In genomic region chr22:49764151-49764581, GRCh38 we compare ENCODE assay signal across 17 cellular contexts.
DNase-seq lines count a peak whose midpoint lies in the region; ATAC-seq, FAIRE-seq and TF ChIP-seq lines count a peak whose summit lies in the region.
"Had no signal": no experiment of that assay in that cellular context is flagged by ENCODE, and none has a peak within 500 bp of the region (broad histone marks: within the 10 kb centered on the region; RNA-seq: fewer than 3 reads in every experiment).

No MANE protein-coding gene starts in this region.

- no peak for FAIRE-seq in D721Med (lab: Jason Lieb, UNC)

- no peak for TF ChIP-seq CTCF in fibroblast of mammary gland (conservative IDR thresholded peaks at IDR 0.05; ENCODE audit: control insufficient read depth, insufficient read depth, low read depth, low read length)
- TF ChIP-seq CTCF in D721Med (IDR thresholded peaks at IDR 0.05; ENCODE audit: insufficient read depth, missing control alignments): no peak

- no peak for ATAC-seq in activated T-cell treated with anti-CD3 and anti-CD28 coated beads, Interleukin-2, amount 50 U/mL, for 4 hours
- no peak for ATAC-seq in activated T-cell treated with anti-CD3 and anti-CD28 coated beads, Interleukin-2, amount 50 U/mL, for 72 hours (replicated peaks in 1 of 2)
- ATAC-seq in sciatic nerve: no peak

- peaks cover 11% of the 10 kb centered on the region for H3K9me3 Mint-ChIP-seq in activated T-cell treated with anti-CD3 and anti-CD28 coated beads, Interleukin-2, amount 50 U/mL, for 4 hours
- H3K9me3 Mint-ChIP-seq in activated T-cell treated with anti-CD3 and anti-CD28 coated beads, Interleukin-2, amount 50 U/mL, for 72 hours: peaks cover 5 to 7% of the 10 kb centered on the region in 2 donors

- intact Hi-C loops in sciatic nerve (cut with DNase I): no loop called here

- no peak overlapping the region for H3K27ac Mint-ChIP-seq in activated T-cell treated with anti-CD3 and anti-CD28 coated beads, Interleukin-2, amount 50 U/mL, for 72 hours
- H3K27ac Mint-ChIP-seq: IgD-negative memory B cell had no signal

- DNase-seq in activated T-cell treated with anti-CD3 and anti-CD28 coated beads, Interleukin-2, amount 50 U/mL, for 4 hours: peak; percentile 4
- DNase-seq in activated T-cell treated with anti-CD3 and anti-CD28 coated beads, Interleukin-2, amount 50 U/mL, for 72 hours: no peak
- DNase-seq in H7 (peak; percentile 83), fibroblast of mammary gland (ENCODE audit: low read depth) (peak; percentile 28), sciatic nerve (ENCODE audit: low spot score) (peak; percentile 48), HT-29 (ENCODE audit: low spot score) (no peak), D721Med (ENCODE audit: insufficient read length, low spot score) (no peak), SW480 (ENCODE audit: low spot score) (no peak)
- DNase-seq: DMS153; esophagus squamous epithelium; NCI-H1417; NCI-H510A; stimulated activated CD4-positive, alpha-beta T cell treated with anti-CD3 and anti-CD28 coated beads, Interleukin-1b, Interleukin-23, amount 100 ng/mL, for 48 hours; T-helper 9 cell had no signal

- H3K36me3 Mint-ChIP-seq in activated T-cell treated with anti-CD3 and anti-CD28 coated beads, Interleukin-2, amount 50 U/mL, for 4 hours (ENCODE audit: insufficient read depth): peaks cover 5% of the 10 kb centered on the region
- peaks cover 3 to 7% of the 10 kb centered on the region in 2 donors for H3K36me3 Mint-ChIP-seq in activated T-cell treated with anti-CD3 and anti-CD28 coated beads, Interleukin-2, amount 50 U/mL, for 72 hours (ENCODE audit: insufficient read depth in 2 of 2)

- peaks cover 12% of the 10 kb centered on the region for H3K4me1 Mint-ChIP-seq in activated T-cell treated with anti-CD3 and anti-CD28 coated beads, Interleukin-2, amount 50 U/mL, for 4 hours (ENCODE audit: low read depth)
- peaks cover 18% of the 10 kb centered on the region for H3K4me1 Mint-ChIP-seq in activated T-cell treated with anti-CD3 and anti-CD28 coated beads, Interleukin-2, amount 50 U/mL, for 72 hours (ENCODE audit: low read depth)

- H3K4me3 ChIP-seq in H7 (ENCODE audit: insufficient read depth, low read depth, low read length) (no peak overlapping the region), fibroblast of mammary gland (ENCODE audit: control insufficient read depth, low read depth, low read length) (no peak overlapping the region)
- H3K4me3 ChIP-seq: colonic mucosa, esophagus squamous epithelium, prostate gland had no signal

- no peaks in the 10 kb centered on the region for H3K36me3 ChIP-seq in H7 (replicated peaks; ENCODE audit: control insufficient read depth, insufficient read depth, low read length)
- H3K36me3 ChIP-seq: colonic mucosa, esophagus squamous epithelium, prostate gland had no signal

- no peaks in the 10 kb centered on the region for H3K27me3 Mint-ChIP-seq in activated T-cell treated with anti-CD3 and anti-CD28 coated beads, Interleukin-2, amount 50 U/mL, for 4 hours (ENCODE audit: low read depth)
- no peaks in the 10 kb centered on the region for H3K27me3 Mint-ChIP-seq in activated T-cell treated with anti-CD3 and anti-CD28 coated beads, Interleukin-2, amount 50 U/mL, for 72 hours (ENCODE audit: low read depth)

- H3K4me3 Mint-ChIP-seq in activated T-cell treated with anti-CD3 and anti-CD28 coated beads, Interleukin-2, amount 50 U/mL, for 4 hours: no peak overlapping the region
- H3K4me3 Mint-ChIP-seq in activated T-cell treated with anti-CD3 and anti-CD28 coated beads, Interleukin-2, amount 50 U/mL, for 72 hours: no peak overlapping the region
- H3K4me3 Mint-ChIP-seq: IgD-negative memory B cell had no signal

- H3K27me3 ChIP-seq in H7 (ENCODE audit: control insufficient read depth, insufficient read depth, low read length): no peaks in the 10 kb centered on the region
- H3K27me3 ChIP-seq: colonic mucosa, esophagus squamous epithelium had no signal

Comparison
In these comparisons a context has a peak if more than half of its experiments do, and no peak if none do; other contexts are left out.
1. DNase-seq: peak in activated T-cell treated with anti-CD3 and anti-CD28 coated beads, Interleukin-2, amount 50 U/mL, for 4 hours (single experiment), H7 (single experiment), fibroblast of mammary gland (single experiment) and sciatic nerve (single experiment); none in activated T-cell treated with anti-CD3 and anti-CD28 coated beads, Interleukin-2, amount 50 U/mL, for 72 hours (0 of 2), HT-29 (single experiment), D721Med (single experiment) and SW480 (single experiment).